ENCODE assay signal across 8 cellular contexts in genomic region chr1:35708179-35708891, GRCh38. TPM values are rescaled to one million over a fixed set of nuclear protein-coding genes. Genes with fewer than 3 reads are reported as not detected.
A peak's percentile ranks its signal among the peaks of the same experiment; 100 is the strongest.
DNase-seq lines count a peak whose midpoint lies in the region; ATAC-seq, FAIRE-seq and TF ChIP-seq lines count a peak whose summit lies in the region.

No MANE protein-coding gene starts in this region.

- no peaks in the 10 kb centered on the region for H3K79me2 ChIP-seq in DND-41 (ENCODE audit: insufficient read depth, low read length)
- H3K79me2 ChIP-seq in astrocyte (ENCODE audit: insufficient read depth, low read length): no peaks in the 10 kb centered on the region
- H3K79me2 ChIP-seq in HepG2 (ENCODE audit: insufficient read depth, low read length): no peaks in the 10 kb centered on the region
- H3K79me2 ChIP-seq in Karpas-422 (ENCODE audit: low read length): no peaks in the 10 kb centered on the region

- H3K27ac ChIP-seq in DND-41 (ENCODE audit: low read length): peak overlapping the region; percentile 60; the same call in 1 of the 2 replicates
- no peak overlapping the region for H3K27ac ChIP-seq in astrocyte (ENCODE audit: low read depth, low read length)
- no peak overlapping the region for H3K27ac ChIP-seq in HepG2 (ENCODE audit: extremely low read length, insufficient read depth, low read length)
- no peak overlapping the region for H3K27ac ChIP-seq in thoracic aorta
- no peak overlapping the region for H3K27ac ChIP-seq in Karpas-422 (ENCODE audit: low read length)

- CTCF ChIA-PET in HepG2 (lab: Yijun Ruan, JAX; ENCODE audit: low intra/inter-chr PET ratio, low total read pairs): no interaction called here

- in situ Hi-C loops in HepG2 (cut with HindIII; ENCODE audit: extremely low pct_ligation_motif_present, low pct_unique_long_range_greater_than_20kb): no loop called here

- H3K4me1 Mint-ChIP-seq in astrocyte (ENCODE audit: low read depth, unreplicated experiment): peaks cover 4% of the 10 kb centered on the region

- peaks cover 5% of the 10 kb centered on the region; the same call in 1 of the 2 replicates for H3K36me3 ChIP-seq in DND-41 (ENCODE audit: insufficient read depth, low read length)
- H3K36me3 ChIP-seq in astrocyte (ENCODE audit: insufficient read depth, low read length): no peaks in the 10 kb centered on the region
- no peaks in the 10 kb centered on the region for H3K36me3 ChIP-seq in HepG2 (replicated peaks in 1 of 2; ENCODE audit: control insufficient read depth in 1 of 2, insufficient read depth in 2 of 2, low read length in 2 of 2)
- no peaks in the 10 kb centered on the region for H3K36me3 ChIP-seq in thoracic aorta
- no peaks in the 10 kb centered on the region for H3K36me3 ChIP-seq in Karpas-422 (ENCODE audit: insufficient read depth, low read length)

- POLR2A ChIA-PET in HepG2 (lab: Yijun Ruan, JAX): interaction anchor here (1.1 kb wide), 2 partner anchors 7 to 151 kb away, joined by 3 read pairs; partner anchors contain the start of genes KIAA0319L and NCDN

- no peaks in the 10 kb centered on the region for H3K9me2 ChIP-seq in Karpas-422 (replicated peaks; ENCODE audit: insufficient read depth, low read length)

- H3K27me3 ChIP-seq in DND-41 (ENCODE audit: insufficient read depth, low read length, poor library complexity) (peaks cover 19% of the 10 kb centered on the region), astrocyte (ENCODE audit: insufficient read depth, low read length) (peaks cover 16% of the 10 kb centered on the region), HepG2 (ENCODE audit: control insufficient read depth in 1 of 2, insufficient read depth in 2 of 2, low read length in 2 of 2) (peaks cover 2 to 36% of the 10 kb centered on the region in 2 experiments; a peak in 3 of 5 replicates), thoracic aorta (replicated peaks; ENCODE audit: insufficient read depth) (no peaks in the 10 kb centered on the region), Karpas-422 (ENCODE audit: low read length) (no peaks in the 10 kb centered on the region)

- ATAC-seq in DND-41 (ENCODE audit: insufficient read depth, low read depth) (peak; percentile 54), HepG2 (peak; percentile 39), thoracic aorta (ENCODE audit: insufficient number of reproducible peaks, low FRiP score, low read depth) (no peak), HG03175 (IDR thresholded peaks at IDR 0.05; ENCODE audit: unreplicated experiment) (no peak)

- DNase-seq in DND-41 (peak; percentile 51), NCI-H2171 treated with DMSO at 0.1 percent for 48 hours (lab: John Stamatoyannopoulos, UW) (peak; percentile 88), astrocyte (ENCODE audit: low read depth) (no peak), HepG2 (ENCODE audit: low spot score) (no peak), thoracic aorta (ENCODE audit: low spot score) (no peak), posterior vena cava (ENCODE audit: low spot score) (no peak), Karpas-422 (no peak)

- BruUV-seq in HepG2 (replicated peaks; lab: Mats Ljungman, UMichigan): no TSS peak

- no peak for TF ChIP-seq POLR2A in HepG2 (IDR thresholded peaks at IDR 0.05; ENCODE audit: insufficient read depth in 1 of 2, low read depth in 2 of 2, low read length in 2 of 2)

- H2AFZ ChIP-seq in DND-41 (ENCODE audit: low read depth, low read length): peak overlapping the region; percentile 88
- peak overlapping the region; percentile 71 for H2AFZ ChIP-seq in astrocyte (ENCODE audit: low read depth, low read length)
- no peak overlapping the region for H2AFZ ChIP-seq in HepG2 (ENCODE audit: low read length)
- H2AFZ ChIP-seq in Karpas-422 (ENCODE audit: low read length): no peak overlapping the region

- no peak for TF ChIP-seq RAD21 in HepG2 (CRISPR knock-in tag; IDR thresholded peaks at IDR 0.05)

- H3K4me3 Mint-ChIP-seq in astrocyte (ENCODE audit: unreplicated experiment): peak overlapping the region; percentile 74

- peak overlapping the region; percentile 60 for H3K9ac ChIP-seq in DND-41 (ENCODE audit: low read depth, low read length)
- H3K9ac ChIP-seq in astrocyte (ENCODE audit: low read length): peak overlapping the region; percentile 49
- no peak overlapping the region for H3K9ac ChIP-seq in HepG2 (ENCODE audit: insufficient read depth, low read depth, low read length)
- H3K9ac ChIP-seq in Karpas-422 (ENCODE audit: low read length): no peak overlapping the region

- intact Hi-C loops in HepG2 (cut with micrococcal nuclease; ENCODE audit: unreplicated experiment): loop anchor here (10.0 kb wide), 1 partner anchor 64 kb away; the partner anchor contains the start of gene PSMB2
- intact Hi-C loops in posterior vena cava (cut with DNase I): no loop called here

- peaks cover 6% of the 10 kb centered on the region for H3K36me3 Mint-ChIP-seq in astrocyte (ENCODE audit: low read depth, unreplicated experiment)

- no peak overlapping the region for H3K27ac Mint-ChIP-seq in astrocyte (ENCODE audit: unreplicated experiment)

- peaks cover 4% of the 10 kb centered on the region for H3K9me3 Mint-ChIP-seq in astrocyte (ENCODE audit: unreplicated experiment)

- peak overlapping the region; percentile 29 to 61 for H3K4me3 ChIP-seq in DND-41 (ENCODE audit: low read depth in 1 of 2, low read length in 2 of 2)
- H3K4me3 ChIP-seq in astrocyte (ENCODE audit: insufficient read depth, low read depth, low read length): peak overlapping the region; percentile 21
- H3K4me3 ChIP-seq in HepG2 (replicated peaks in 1 of 3; ENCODE audit: insufficient read depth in 1 of 3, low read depth in 2 of 3, low read length in 3 of 3): peak overlapping the region; percentile 47 to 67 (median 54)
- H3K4me3 ChIP-seq in thoracic aorta: peak overlapping the region; percentile 64
- no peak overlapping the region for H3K4me3 ChIP-seq in Karpas-422 (ENCODE audit: low read length)

- TF ChIP-seq CTCF in DND-41 (IDR thresholded peaks at IDR 0.05; ENCODE audit: borderline replicate concordance, extremely low read depth, low read length, poor library complexity, severe bottlenecking) (no peak), astrocyte (IDR thresholded peaks at IDR 0.05; ENCODE audit: insufficient read depth, low read depth, low read length) (no peak), HepG2 (CRISPR knock-in tag; IDR thresholded peaks at IDR 0.05) (no peak), thoracic aorta (IDR thresholded peaks at IDR 0.05) (no peak)

- H3K9me3 ChIP-seq in DND-41 (ENCODE audit: insufficient read depth, low read length, severe bottlenecking): no peaks in the 10 kb centered on the region
- H3K9me3 ChIP-seq in astrocyte (ENCODE audit: insufficient read depth, low read depth, low read length): no peaks in the 10 kb centered on the region
- H3K9me3 ChIP-seq in HepG2 (ENCODE audit: low read length): no peaks in the 10 kb centered on the region
- H3K9me3 ChIP-seq in thoracic aorta: no peaks in the 10 kb centered on the region
- no peaks in the 10 kb centered on the region for H3K9me3 ChIP-seq in Karpas-422 (ENCODE audit: low read length)

- peaks cover 33% of the 10 kb centered on the region for H3K27me3 Mint-ChIP-seq in astrocyte (ENCODE audit: low read depth, unreplicated experiment)

- TF ChIP-seq EP300 in HepG2 (IDR thresholded peaks at IDR 0.05; ENCODE audit: low read depth in 2 of 2, low read length in 2 of 2): no peak
- no peak for TF ChIP-seq EP300 in HepG2 (CRISPR knock-in tag; IDR thresholded peaks at IDR 0.05; ENCODE audit: borderline replicate concordance)

- H4K20me1 ChIP-seq in DND-41 (ENCODE audit: insufficient read depth, low read length) (no peaks in the 10 kb centered on the region; the same call in 1 of the 2 replicates), astrocyte (ENCODE audit: insufficient read depth, low read length) (peaks cover 11% of the 10 kb centered on the region), HepG2 (ENCODE audit: insufficient read depth, low read length) (no peaks in the 10 kb centered on the region), Karpas-422 (ENCODE audit: insufficient read depth, low read depth, low read length) (no peaks in the 10 kb centered on the region)

- FAIRE-seq in astrocyte (lab: Jason Lieb, UNC) (no peak), HepG2 (lab: Jason Lieb, UNC) (no peak)

- peak overlapping the region; percentile 90 for H3K4me2 ChIP-seq in DND-41 (ENCODE audit: insufficient read depth, low read length)
- peak overlapping the region; percentile 85 for H3K4me2 ChIP-seq in astrocyte (ENCODE audit: low read length)
- H3K4me2 ChIP-seq in HepG2 (ENCODE audit: low read depth, low read length): peak overlapping the region; percentile 78
- no peak overlapping the region for H3K4me2 ChIP-seq in Karpas-422 (ENCODE audit: low read depth, low read length, poor library complexity, severe bottlenecking)

- WGBS in HepG2 (ENCODE audit: low lambda C conversion rate): 19% methylated on average over 19 of the region's 40 CpGs

- H3K4me1 ChIP-seq in DND-41 (ENCODE audit: insufficient read depth, low read length) (peaks cover 26% of the 10 kb centered on the region), astrocyte (ENCODE audit: insufficient read depth, low read length) (no peaks in the 10 kb centered on the region), HepG2 (ENCODE audit: insufficient read depth, low read length) (peaks cover 7% of the 10 kb centered on the region), thoracic aorta (ENCODE audit: control insufficient read depth in 1 of 2, low read depth in 2 of 2) (peaks cover 0 to 8% of the 10 kb centered on the region in 2 donors), Karpas-422 (ENCODE audit: low read length) (no peaks in the 10 kb centered on the region)

RNA-seq across cellular contexts. Expression of gene C1orf216, which starts 10.3 kb away (rescaled TPM):
- total RNA-seq in astrocyte (12.2 and 12.5 TPM in 2 replicates), HepG2 (2016; rRNA removed; fragmentation: Illumina TruSeq; extraction: Trizol) (1.1 TPM in 2 replicates), thoracic aorta (10 to 100 TPM; 23.4 to 39.7 TPM), posterior vena cava (10 to 100 TPM; 16.6 to 18.0 TPM)
- 0.44 TPM in 1 of 2 replicates, not detected in the other for total RNA-seq in HepG2 (2016; cell fraction: cytosol; rRNA removed; fragmentation: Illumina TruSeq; extraction: Trizol; ENCODE audit: low read depth)
- 0.80 and 0.98 TPM in 2 replicates for total RNA-seq in HepG2 (2016; cell fraction: insoluble cytoplasmic fraction; rRNA removed; fragmentation: Illumina TruSeq; extraction: Trizol)
- total RNA-seq in HepG2 (2016; cell fraction: membrane; rRNA removed; fragmentation: Illumina TruSeq; extraction: Trizol): 0.79 and 0.83 TPM in 2 replicates
- total RNA-seq in HepG2 (2016; cell fraction: nucleus; rRNA removed; fragmentation: Illumina TruSeq; extraction: Trizol): 1.1 and 1.4 TPM in 2 replicates
- polyA plus RNA-seq in HepG2 (2011; rRNA removed): 0.37 and 0.48 TPM in 2 replicates
- polyA plus RNA-seq in HepG2 (2011; cell fraction: cytosol; rRNA removed): 0.14 and 0.17 TPM in 2 replicates
- 1.5 and 1.8 TPM in 2 replicates for polyA plus RNA-seq in HepG2 (2011; cell fraction: nucleus; rRNA removed)
- polyA plus RNA-seq in HepG2 (2012): 0.35 and 0.40 TPM in 2 replicates
- 0.09 and 0.19 TPM in 2 replicates for polyA plus RNA-seq in HepG2 (2016; cell fraction: cytosol; fragmentation: Illumina TruSeq; extraction: Trizol; ENCODE audit: low read depth)
- 0.72 and 0.88 TPM in 2 replicates for polyA plus RNA-seq in HepG2 (2016; cell fraction: insoluble cytoplasmic fraction; fragmentation: Illumina TruSeq; extraction: Trizol; ENCODE audit: low read depth)
- polyA plus RNA-seq in HepG2 (2016; cell fraction: membrane; fragmentation: Illumina TruSeq; extraction: Trizol; ENCODE audit: low read depth): 0.23 TPM in 2 replicates
- polyA plus RNA-seq in HepG2 (2016; cell fraction: nucleus; fragmentation: Illumina TruSeq; extraction: Trizol; ENCODE audit: insufficient read depth, low read depth): 5.6 and 6.7 TPM in 2 replicates
- polyA minus RNA-seq in HepG2 (2011; rRNA and poly(A)+ RNA removed; ENCODE audit: low replicate concordance): 0.32 and 19.3 TPM in 2 replicates
- not detected in 2 replicates for polyA minus RNA-seq in HepG2 (2011; cell fraction: cytosol; rRNA and poly(A)+ RNA removed)
- polyA minus RNA-seq in HepG2 (2011; cell fraction: nucleus; rRNA and poly(A)+ RNA removed): 0.37 and 0.77 TPM in 2 replicates
- 3.9 and 9.8 TPM in 2 replicates for total RNA-seq in Karpas-422 (2014; rRNA removed; shearing (Covaris generic); ENCODE audit: low replicate concordance)

Comparison
In these comparisons a context has a peak if more than half of its experiments do, and no peak if none do; other contexts are left out.
1. ATAC-seq: peak in DND-41 (single experiment) and HepG2 (single experiment); none in thoracic aorta (single experiment) and HG03175 (single experiment).
2. DNase-seq: peak in DND-41 (single experiment) and NCI-H2171 treated with DMSO at 0.1 percent for 48 hours (single experiment); none in astrocyte (single experiment), HepG2 (single experiment), thoracic aorta (single experiment), posterior vena cava (single experiment) and Karpas-422 (single experiment).
3. H2AFZ ChIP-seq: peak in DND-41 (single experiment) and astrocyte (single experiment); none in HepG2 (single experiment) and Karpas-422 (single experiment).
4. H3K9ac ChIP-seq: peak in DND-41 (single experiment) and astrocyte (single experiment); none in HepG2 (single experiment) and Karpas-422 (single experiment).